ENCODE assay signal across 1 cellular context in genomic region chr2:109069430-109070194, GRCh38.
TF ChIP-seq lines count a peak whose summit lies in the region.

No MANE protein-coding gene starts in this region.

TF ChIP-seq in HepG2, 621 proteins besides CTCF, POLR2A, EP300 and RAD21 (continued from another document and continues in another):
- TF ChIP-seq ARID3A (IDR thresholded peaks at IDR 0.05; ENCODE audit: low read depth, low read length) (no peak), ZFP37 (CRISPR knock-in tag; IDR thresholded peaks at IDR 0.05; ENCODE audit: borderline replicate concordance) (no peak), ZBTB3 (CRISPR knock-in tag; IDR thresholded peaks at IDR 0.05; ENCODE audit: borderline replicate concordance, low read depth) (no peak), SIN3B (IDR thresholded peaks at IDR 0.05; ENCODE audit: low read length) (no peak), ATRX (CRISPR knock-in tag; IDR thresholded peaks at IDR 0.05; ENCODE audit: borderline replicate concordance) (no peak), TARDBP (CRISPR knock-in tag; IDR thresholded peaks at IDR 0.05) (peak; percentile 63; the same call in 1 of the 2 replicates), ZNF552 (CRISPR knock-in tag; IDR thresholded peaks at IDR 0.05; ENCODE audit: borderline replicate concordance) (no peak), ZNF276 (CRISPR knock-in tag; IDR thresholded peaks at IDR 0.05; ENCODE audit: low read depth) (no peak), RBFOX2 (IDR thresholded peaks at IDR 0.05; ENCODE audit: low read depth, low read length) (no peak), CEBPB (IDR thresholded peaks at IDR 0.05; ENCODE audit: borderline replicate concordance, low read depth, low read length) (no peak), HNF4A (CRISPR knock-in tag; IDR thresholded peaks at IDR 0.05) (peak; percentile 85), SMAD1 (CRISPR knock-in tag; IDR thresholded peaks at IDR 0.05; ENCODE audit: borderline replicate concordance, low read depth) (no peak), SMC3 (IDR thresholded peaks at IDR 0.05; ENCODE audit: low read length) (0 out of 2 replicates have a peak, but pooled peaks have one; percentile 10), REXO4 (CRISPR knock-in tag; IDR thresholded peaks at IDR 0.05; ENCODE audit: borderline replicate concordance) (no peak), CREBL2 (CRISPR knock-in tag; IDR thresholded peaks at IDR 0.05; ENCODE audit: borderline replicate concordance) (no peak), JUNB (CRISPR knock-in tag; IDR thresholded peaks at IDR 0.05; ENCODE audit: borderline replicate concordance) (no peak), MAF1 (CRISPR knock-in tag; IDR thresholded peaks at IDR 0.05; ENCODE audit: borderline replicate concordance) (no peak), ZNF558 (CRISPR knock-in tag; IDR thresholded peaks at IDR 0.05; ENCODE audit: borderline replicate concordance) (no peak), ZSCAN31 (CRISPR knock-in tag; IDR thresholded peaks at IDR 0.05; ENCODE audit: low read depth) (no peak), IKZF1 (IDR thresholded peaks at IDR 0.05) (no peak), ZNF335 (CRISPR knock-in tag; IDR thresholded peaks at IDR 0.05) (no peak), ZNF709 (CRISPR knock-in tag; IDR thresholded peaks at IDR 0.05) (no peak), HNRNPLL (IDR thresholded peaks at IDR 0.05; ENCODE audit: low read depth, low read length, poor library complexity, severe bottlenecking) (no peak), ZEB1 (IDR thresholded peaks at IDR 0.05; ENCODE audit: insufficient replicate concordance, low read depth) (no peak), ARNT2 (CRISPR knock-in tag; IDR thresholded peaks at IDR 0.05; ENCODE audit: low read depth) (no peak), PAX8 (CRISPR knock-in tag; IDR thresholded peaks at IDR 0.05; ENCODE audit: borderline replicate concordance) (no peak), CBFB (CRISPR knock-in tag; IDR thresholded peaks at IDR 0.05) (no peak), POLR2G (IDR thresholded peaks at IDR 0.05; ENCODE audit: low read depth, low read length) (no peak), SAFB2 (CRISPR knock-in tag; IDR thresholded peaks at IDR 0.05; ENCODE audit: borderline replicate concordance, low read depth) (no peak), SRSF4 (IDR thresholded peaks at IDR 0.05; ENCODE audit: low read depth, low read length, poor library complexity, severe bottlenecking) (no peak), NCOR1 (IDR thresholded peaks at IDR 0.05; ENCODE audit: borderline replicate concordance, low read length) (peak; percentile 63; the same call in 1 of the 2 replicates), BRCA1 (CRISPR knock-in tag; IDR thresholded peaks at IDR 0.05) (no peak), YY1 (IDR thresholded peaks at IDR 0.05; ENCODE audit: insufficient read depth, insufficient replicate concordance, low read depth, low read length) (no peak), SMAD3 (CRISPR knock-in tag; IDR thresholded peaks at IDR 0.05) (no peak), ZZZ3 (CRISPR knock-in tag; IDR thresholded peaks at IDR 0.05; ENCODE audit: borderline replicate concordance) (no peak), NFYB (CRISPR knock-in tag; IDR thresholded peaks at IDR 0.05) (no peak), ZNF280D (CRISPR knock-in tag; IDR thresholded peaks at IDR 0.05) (no peak), IRF2 (CRISPR knock-in tag; IDR thresholded peaks at IDR 0.05) (no peak), ZNF800 (CRISPR knock-in tag; IDR thresholded peaks at IDR 0.05) (no peak)
- TF ChIP-seq, protein P1, sequence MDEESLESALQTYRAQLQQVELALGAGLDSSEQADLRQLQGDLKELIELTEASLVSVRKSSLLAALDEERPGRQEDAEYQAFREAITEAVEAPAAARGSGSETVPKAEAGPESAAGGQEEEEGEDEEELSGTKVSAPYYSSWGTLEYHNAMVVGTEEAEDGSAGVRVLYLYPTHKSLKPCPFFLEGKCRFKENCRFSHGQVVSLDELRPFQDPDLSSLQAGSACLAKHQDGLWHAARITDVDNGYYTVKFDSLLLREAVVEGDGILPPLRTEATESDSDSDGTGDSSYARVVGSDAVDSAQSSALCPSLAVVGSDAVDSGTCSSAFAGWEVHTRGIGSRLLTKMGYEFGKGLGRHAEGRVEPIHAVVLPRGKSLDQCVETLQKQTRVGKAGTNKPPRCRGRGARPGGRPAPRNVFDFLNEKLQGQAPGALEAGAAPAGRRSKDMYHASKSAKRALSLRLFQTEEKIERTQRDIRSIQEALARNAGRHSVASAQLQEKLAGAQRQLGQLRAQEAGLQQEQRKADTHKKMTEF (CRISPR knock-in tag; IDR thresholded peaks at IDR 0.05) = no peak
- TF ChIP-seq, protein P2, sequence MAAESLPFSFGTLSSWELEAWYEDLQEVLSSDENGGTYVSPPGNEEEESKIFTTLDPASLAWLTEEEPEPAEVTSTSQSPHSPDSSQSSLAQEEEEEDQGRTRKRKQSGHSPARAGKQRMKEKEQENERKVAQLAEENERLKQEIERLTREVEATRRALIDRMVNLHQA (CRISPR knock-in tag; IDR thresholded peaks at IDR 0.05) = no peak
- TF ChIP-seq, protein P3, sequence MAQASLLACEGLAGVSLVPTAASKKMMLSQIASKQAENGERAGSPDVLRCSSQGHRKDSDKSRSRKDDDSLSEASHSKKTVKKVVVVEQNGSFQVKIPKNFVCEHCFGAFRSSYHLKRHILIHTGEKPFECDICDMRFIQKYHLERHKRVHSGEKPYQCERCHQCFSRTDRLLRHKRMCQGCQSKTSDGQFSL (CRISPR knock-in tag; IDR thresholded peaks at IDR 0.05) = no peak
- TF ChIP-seq, protein P4, sequence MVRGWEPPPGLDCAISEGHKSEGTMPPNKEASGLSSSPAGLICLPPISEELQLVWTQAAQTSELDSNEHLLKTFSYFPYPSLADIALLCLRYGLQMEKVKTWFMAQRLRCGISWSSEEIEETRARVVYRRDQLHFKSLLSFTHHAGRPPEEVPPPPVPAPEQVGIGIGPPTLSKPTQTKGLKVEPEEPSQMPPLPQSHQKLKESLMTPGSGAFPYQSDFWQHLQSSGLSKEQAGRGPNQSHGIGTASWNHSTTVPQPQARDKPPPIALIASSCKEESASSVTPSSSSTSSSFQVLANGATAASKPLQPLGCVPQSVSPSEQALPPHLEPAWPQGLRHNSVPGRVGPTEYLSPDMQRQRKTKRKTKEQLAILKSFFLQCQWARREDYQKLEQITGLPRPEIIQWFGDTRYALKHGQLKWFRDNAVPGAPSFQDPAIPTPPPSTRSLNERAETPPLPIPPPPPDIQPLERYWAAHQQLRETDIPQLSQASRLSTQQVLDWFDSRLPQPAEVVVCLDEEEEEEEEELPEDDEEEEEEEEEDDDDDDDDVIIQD (CRISPR knock-in tag; IDR thresholded peaks at IDR 0.05; ENCODE audit: low read depth) = no peak
- TF ChIP-seq, protein P5, sequence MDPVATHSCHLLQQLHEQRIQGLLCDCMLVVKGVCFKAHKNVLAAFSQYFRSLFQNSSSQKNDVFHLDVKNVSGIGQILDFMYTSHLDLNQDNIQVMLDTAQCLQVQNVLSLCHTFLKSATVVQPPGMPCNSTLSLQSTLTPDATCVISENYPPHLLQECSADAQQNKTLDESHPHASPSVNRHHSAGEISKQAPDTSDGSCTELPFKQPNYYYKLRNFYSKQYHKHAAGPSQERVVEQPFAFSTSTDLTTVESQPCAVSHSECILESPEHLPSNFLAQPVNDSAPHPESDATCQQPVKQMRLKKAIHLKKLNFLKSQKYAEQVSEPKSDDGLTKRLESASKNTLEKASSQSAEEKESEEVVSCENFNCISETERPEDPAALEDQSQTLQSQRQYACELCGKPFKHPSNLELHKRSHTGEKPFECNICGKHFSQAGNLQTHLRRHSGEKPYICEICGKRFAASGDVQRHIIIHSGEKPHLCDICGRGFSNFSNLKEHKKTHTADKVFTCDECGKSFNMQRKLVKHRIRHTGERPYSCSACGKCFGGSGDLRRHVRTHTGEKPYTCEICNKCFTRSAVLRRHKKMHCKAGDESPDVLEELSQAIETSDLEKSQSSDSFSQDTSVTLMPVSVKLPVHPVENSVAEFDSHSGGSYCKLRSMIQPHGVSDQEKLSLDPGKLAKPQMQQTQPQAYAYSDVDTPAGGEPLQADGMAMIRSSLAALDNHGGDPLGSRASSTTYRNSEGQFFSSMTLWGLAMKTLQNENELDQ (CRISPR knock-in tag; IDR thresholded peaks at IDR 0.05; ENCODE audit: borderline replicate concordance) = no peak
- TF ChIP-seq, protein P6, sequence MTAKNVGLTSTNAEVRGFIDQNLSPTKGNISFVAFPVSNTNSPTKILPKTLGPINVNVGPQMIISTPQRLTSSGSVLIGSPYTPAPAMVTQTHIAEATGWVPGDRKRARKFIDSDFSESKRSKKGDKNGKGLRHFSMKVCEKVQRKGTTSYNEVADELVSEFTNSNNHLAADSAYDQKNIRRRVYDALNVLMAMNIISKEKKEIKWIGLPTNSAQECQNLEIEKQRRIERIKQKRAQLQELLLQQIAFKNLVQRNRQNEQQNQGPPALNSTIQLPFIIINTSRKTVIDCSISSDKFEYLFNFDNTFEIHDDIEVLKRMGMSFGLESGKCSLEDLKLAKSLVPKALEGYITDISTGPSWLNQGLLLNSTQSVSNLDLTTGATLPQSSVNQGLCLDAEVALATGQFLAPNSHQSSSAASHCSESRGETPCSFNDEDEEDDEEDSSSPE (CRISPR knock-in tag; IDR thresholded peaks at IDR 0.05) = no peak
